9 cellular contexts compared by ENCODE assay signal in the genomic region with DNA sequence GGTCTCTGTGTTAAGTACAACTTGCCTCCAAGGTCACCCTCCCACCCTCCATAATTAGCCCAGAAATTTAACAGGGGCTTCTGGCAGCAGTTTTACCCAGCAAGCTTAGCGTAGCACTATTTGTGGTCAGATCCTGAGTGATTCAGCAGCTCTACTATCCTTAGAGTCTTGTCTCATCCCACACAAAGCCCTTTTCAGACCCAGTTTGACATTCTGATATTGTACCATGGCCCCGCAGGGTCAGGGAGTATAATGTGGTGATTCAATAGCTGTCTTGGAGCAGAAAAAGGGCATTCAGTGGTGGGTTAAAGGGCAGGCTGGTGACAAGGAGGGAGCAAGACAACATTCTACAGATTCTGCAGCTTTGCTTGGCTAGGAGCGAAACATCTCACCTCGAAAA.
DNase-seq lines count a peak whose midpoint lies in the region; ATAC-seq lines count a peak whose summit lies in the region.
"Had no signal": no experiment of that assay in that cellular context is flagged by ENCODE, and none has a peak within 500 bp of the region (broad histone marks: within the 10 kb centered on the region; RNA-seq: fewer than 3 reads in every experiment).

No MANE protein-coding gene starts in this region.

- no peaks in the 10 kb centered on the region for H4K20me1 ChIP-seq in GM23248 (ENCODE audit: insufficient read depth)

- H3K36me3 ChIP-seq in GM23248 (ENCODE audit: low read depth), result no peaks in the 10 kb centered on the region

- WGBS in GM23248 (ENCODE audit: low coverage in 1 of 2, low lambda C conversion rate in 2 of 2, missing lambda C conversion rate in 2 of 2), 2 experiments, result 51 to 54% methylated on average over 4 of the region's 4 CpGs

- H3F3A ChIP-seq in GM23248 (ENCODE audit: insufficient read depth), result peaks cover 8% of the 10 kb centered on the region; the same call in 1 of the 2 replicates

- ATAC-seq in sciatic nerve (peak; percentile 87), GM18498 (IDR thresholded peaks at IDR 0.05; ENCODE audit: unreplicated experiment) (no peak)

- peak; percentile 68 for DNase-seq in GM23248
- DNase-seq in anterior cingulate cortex (lab: John Stamatoyannopoulos, UW), result peak in 51 of 58 donors; percentile 1 to 94 (median 64)
- peak; percentile 79 to 96 for DNase-seq in hippocampal formation (lab: John Stamatoyannopoulos, UW)
- no peak for DNase-seq in sciatic nerve (ENCODE audit: low spot score)
- no peak for DNase-seq in stimulated activated CD4-positive, alpha-beta T cell treated with anti-CD3 and anti-CD28 coated beads, Interleukin-2, amount 100 ng/mL, for 48 hours
- no peak for DNase-seq in DMS114 treated with DMSO at 0.1 percent for 48 hours (lab: John Stamatoyannopoulos, UW; ENCODE audit: unreplicated experiment)
- DNase-seq in D341Med (ENCODE audit: low spot score), result no peak
- DNase-seq: GDM1 had no signal

- peak overlapping the region; percentile 74 for H3K4me3 ChIP-seq in GM23248

- H3K9ac ChIP-seq in GM23248, result peak overlapping the region; percentile 41; the same call in 1 of the 2 replicates

- no peaks in the 10 kb centered on the region for H3K9me3 ChIP-seq in GM23248 (ENCODE audit: low read depth)

- intact Hi-C loops in sciatic nerve (cut with DNase I), result no loop called here

- H3K79me2 ChIP-seq in GM23248 (ENCODE audit: insufficient read depth), result no peaks in the 10 kb centered on the region

- peak overlapping the region; percentile 69 for H2AFZ ChIP-seq in GM23248

- in situ Hi-C loops in GM23248 (cut with MboI), result loop anchor here (25.0 kb wide), 1 partner anchor 495 kb away; no protein-coding TSS in a partner anchor

- H3K9me2 ChIP-seq in GM23248 (ENCODE audit: insufficient read depth), result no peaks in the 10 kb centered on the region

- H3K4me2 ChIP-seq in GM23248 (ENCODE audit: unreplicated experiment), result peak overlapping the region; percentile 77

- H3K27ac ChIP-seq in GM23248, result no peak overlapping the region

- no peaks in the 10 kb centered on the region for H3K27me3 ChIP-seq in GM23248 (replicated peaks; ENCODE audit: insufficient read depth)

- H3K4me1 ChIP-seq in GM23248 (ENCODE audit: insufficient read depth), result peaks cover 9% of the 10 kb centered on the region

Comparison
In these comparisons a context has a peak if more than half of its experiments do, and no peak if none do; other contexts are left out.
1. DNase-seq: peak in GM23248 (single experiment), anterior cingulate cortex (51 of 58) and hippocampal formation (2 of 2); none in sciatic nerve (single experiment), stimulated activated CD4-positive, alpha-beta T cell treated with anti-CD3 and anti-CD28 coated beads, Interleukin-2, amount 100 ng/mL, for 48 hours (0 of 2), DMS114 treated with DMSO at 0.1 percent for 48 hours (single experiment) and D341Med (single experiment).